ENCODE assay signal across 12 cellular contexts in the genomic region with DNA sequence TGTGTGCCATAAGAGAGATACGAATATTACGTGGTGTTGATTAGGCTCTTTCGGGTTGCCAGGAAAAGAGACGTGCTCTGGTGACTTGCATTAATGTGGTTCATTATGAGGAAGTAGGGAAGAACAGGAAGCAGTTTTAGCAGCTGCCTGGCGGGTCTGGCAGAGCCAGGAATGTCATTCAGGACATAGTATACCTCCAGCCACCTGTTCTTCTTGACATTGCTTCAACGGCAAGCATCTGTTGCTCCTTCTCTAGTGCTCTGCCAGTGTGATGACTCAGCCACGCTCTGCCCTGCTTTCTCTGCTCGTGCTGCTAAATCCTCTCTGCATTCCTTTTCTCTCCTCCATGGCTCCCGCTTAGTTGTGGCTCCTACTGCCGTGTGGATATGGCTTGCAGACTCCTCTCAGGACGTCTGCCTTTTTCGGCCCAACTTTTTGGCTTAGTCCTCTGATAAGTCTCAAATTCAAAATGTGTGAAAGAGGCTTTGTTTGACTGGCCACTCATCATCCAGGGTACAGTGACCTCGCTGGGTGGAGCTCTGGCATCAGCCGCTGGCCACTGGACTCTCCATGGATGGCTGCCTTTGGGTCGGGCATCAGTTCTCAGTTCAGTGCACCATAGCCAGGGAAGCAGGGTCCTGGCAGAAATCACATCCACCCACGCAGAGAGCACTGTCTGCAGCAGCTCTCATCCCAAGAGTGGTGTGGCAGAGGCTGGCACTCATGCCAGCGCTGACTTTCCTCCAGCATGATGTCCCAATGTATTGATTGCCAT.
A peak's percentile ranks its signal among the peaks of the same experiment; 100 is the strongest.
DNase-seq lines count a peak whose midpoint lies in the region; ATAC-seq, FAIRE-seq and TF ChIP-seq lines count a peak whose summit lies in the region.
"Had no signal": no experiment of that assay in that cellular context is flagged by ENCODE, and none has a peak within 500 bp of the region (broad histone marks: within the 10 kb centered on the region; RNA-seq: fewer than 3 reads in every experiment).

No MANE protein-coding gene starts in this region.

- H3K27ac ChIP-seq in body of pancreas, result no peak overlapping the region
- H3K27ac ChIP-seq in mucosa of rectum (ENCODE audit: low read depth in 2 of 2, low read length in 2 of 2), result peak overlapping the region; percentile 13 to 73
- H3K27ac ChIP-seq: breast epithelium had no signal

- DNase-seq in Ammon's horn (ENCODE audit: low spot score) (peak; percentile 77), NCI-H2029 (lab: John Stamatoyannopoulos, UW) (peak; percentile 71), body of pancreas (peak in 3 of 4 donors; percentile 27 to 43 (median 30)), frontal cortex (ENCODE audit: low spot score in 2 of 2) (no peak)
- no peak for DNase-seq in effector CD4-positive, alpha-beta T cell
- no peak for DNase-seq in activated T-cell treated with anti-CD3 and anti-CD28 coated beads, Interleukin-2, amount 50 U/mL, for 4 hours
- DNase-seq: activated T-cell treated with anti-CD3 and anti-CD28 coated beads for 4 hours; naive thymus-derived CD8-positive, alpha-beta T cell; NCI-H526 had no signal

- H3K4me1 ChIP-seq in body of pancreas (no peaks in the 10 kb centered on the region), mucosa of rectum (ENCODE audit: control insufficient read depth in 2 of 2, insufficient read depth in 2 of 2, low read length in 2 of 2) (peaks cover 20 to 28% of the 10 kb centered on the region in 2 donors)
- H3K4me1 ChIP-seq: breast epithelium had no signal

- H3K27me3 ChIP-seq in body of pancreas, result no peaks in the 10 kb centered on the region
- H3K27me3 ChIP-seq in mucosa of rectum (ENCODE audit: control insufficient read depth in 2 of 2, insufficient read depth in 2 of 2, low read length in 2 of 2), result no peaks in the 10 kb centered on the region
- H3K27me3 ChIP-seq: breast epithelium had no signal

- H3K9me3 Mint-ChIP-seq in activated T-cell treated with anti-CD3 and anti-CD28 coated beads, Interleukin-2, amount 50 U/mL, for 4 hours, result peaks cover 3% of the 10 kb centered on the region

- no peak overlapping the region for H3K9ac ChIP-seq in mucosa of rectum (ENCODE audit: low read depth in 1 of 2, low read length in 2 of 2)

- H3K36me3 Mint-ChIP-seq in activated T-cell treated with anti-CD3 and anti-CD28 coated beads, Interleukin-2, amount 50 U/mL, for 4 hours (ENCODE audit: insufficient read depth), result no peaks in the 10 kb centered on the region
- H3K36me3 Mint-ChIP-seq: naive thymus-derived CD8-positive, alpha-beta T cell had no signal

- no peak overlapping the region for H3K4me3 Mint-ChIP-seq in activated T-cell treated with anti-CD3 and anti-CD28 coated beads, Interleukin-2, amount 50 U/mL, for 4 hours
- H3K4me3 Mint-ChIP-seq: naive thymus-derived CD8-positive, alpha-beta T cell had no signal

- H3K4me1 Mint-ChIP-seq in activated T-cell treated with anti-CD3 and anti-CD28 coated beads, Interleukin-2, amount 50 U/mL, for 4 hours (ENCODE audit: low read depth), result no peaks in the 10 kb centered on the region

- 67 to 73% methylated on average over 17 of the region's 17 CpGs for WGBS in body of pancreas, 2 donors

- no peaks in the 10 kb centered on the region for H3K27me3 Mint-ChIP-seq in activated T-cell treated with anti-CD3 and anti-CD28 coated beads, Interleukin-2, amount 50 U/mL, for 4 hours (ENCODE audit: low read depth)

- ATAC-seq in body of pancreas (no peak), GM19397 (IDR thresholded peaks at IDR 0.05; ENCODE audit: unreplicated experiment) (no peak)
- ATAC-seq in activated T-cell treated with anti-CD3 and anti-CD28 coated beads, Interleukin-2, amount 50 U/mL, for 4 hours, result no peak
- ATAC-seq: naive thymus-derived CD8-positive, alpha-beta T cell had no signal

- H3K36me3 ChIP-seq in body of pancreas (replicated peaks in 1 of 2; ENCODE audit: insufficient read depth in 1 of 2, low read depth in 2 of 2) (no peaks in the 10 kb centered on the region), mucosa of rectum (ENCODE audit: control insufficient read depth in 2 of 2, insufficient read depth in 2 of 2, low read length in 2 of 2) (no peaks in the 10 kb centered on the region)
- H3K36me3 ChIP-seq: breast epithelium had no signal

- TF ChIP-seq CTCF in body of pancreas (IDR thresholded peaks at IDR 0.05), result no peak

- no peak for TF ChIP-seq POLR2A in body of pancreas (IDR thresholded peaks at IDR 0.05)

- intact Hi-C loops in body of pancreas (cut with DNase I), result no loop called here

- H3K9me3 ChIP-seq in body of pancreas (no peaks in the 10 kb centered on the region), mucosa of rectum (ENCODE audit: control insufficient read depth in 2 of 2, low read length in 2 of 2) (no peaks in the 10 kb centered on the region)
- H3K9me3 ChIP-seq: breast epithelium had no signal

- FAIRE-seq in frontal cortex (lab: Jason Lieb, UNC), result no peak

- H3K4me3 ChIP-seq in body of pancreas (no peak overlapping the region), mucosa of rectum (ENCODE audit: low read length in 2 of 2) (no peak overlapping the region)
- H3K4me3 ChIP-seq: breast epithelium had no signal

Comparison
In these comparisons a context has a peak if more than half of its experiments do, and no peak if none do; other contexts are left out.
1. DNase-seq: peak in Ammon's horn (single experiment), NCI-H2029 (single experiment) and body of pancreas (3 of 4); none in effector CD4-positive, alpha-beta T cell (single experiment), activated T-cell treated with anti-CD3 and anti-CD28 coated beads, Interleukin-2, amount 50 U/mL, for 4 hours (single experiment) and frontal cortex (0 of 2).
2. H3K27ac ChIP-seq: peak in mucosa of rectum (2 of 2); none in body of pancreas (0 of 4).